In the genomic region with DNA sequence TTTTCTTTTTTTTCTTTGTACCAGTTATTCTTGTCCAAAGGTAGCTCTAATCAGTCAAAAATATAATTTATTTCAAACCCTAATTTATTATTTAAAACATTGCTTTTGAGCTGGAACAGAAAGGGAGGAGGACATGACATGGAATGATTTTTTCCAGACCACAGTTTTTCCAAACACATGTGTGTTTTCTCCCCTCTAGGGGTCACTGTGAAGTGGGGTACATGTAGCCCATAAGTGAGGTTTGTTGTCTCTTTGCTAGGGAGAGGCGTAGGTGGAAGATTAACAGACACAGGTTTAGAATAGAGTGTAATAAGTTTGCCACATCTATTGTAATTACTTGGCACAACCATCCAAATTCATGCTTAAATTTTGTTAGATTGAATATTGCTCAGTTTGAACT, we compare ENCODE assay signal across 13 cellular contexts.
DNase-seq lines count a peak whose midpoint lies in the region; ATAC-seq and TF ChIP-seq lines count a peak whose summit lies in the region.
"Had no signal": no experiment of that assay in that cellular context is flagged by ENCODE, and none has a peak within 500 bp of the region (broad histone marks: within the 10 kb centered on the region; RNA-seq: fewer than 3 reads in every experiment).

No MANE protein-coding gene starts in this region.

- H3K4me1 ChIP-seq in OCI-LY7 (ENCODE audit: insufficient read depth, low read length, poor library complexity, severe bottlenecking) = peaks cover 35% of the 10 kb centered on the region
- H3K4me1 ChIP-seq: pancreas, SJSA1 had no signal

- H3K79me2 ChIP-seq in OCI-LY7 (ENCODE audit: insufficient read depth, low read depth, low read length) = no peaks in the 10 kb centered on the region

- H3K4me3 Mint-ChIP-seq in activated T-cell treated with anti-CD3 and anti-CD28 coated beads, Interleukin-2, amount 50 U/mL, for 24 hours = no peak overlapping the region
- H3K4me3 Mint-ChIP-seq in activated T-cell treated with anti-CD3 and anti-CD28 coated beads, Interleukin-2, amount 50 U/mL, for 4 hours = no peak overlapping the region
- H3K4me3 Mint-ChIP-seq in stimulated activated effector memory CD8-positive, alpha-beta T cell treated with anti-CD3 and anti-CD28 coated beads, Interleukin-12 subunit alpha, Interleukin-12 subunit beta, amount 100 ng/mL, for 72 hours = no peak overlapping the region
- H3K4me3 Mint-ChIP-seq in activated naive CD8-positive, alpha-beta T cell treated with anti-CD3 and anti-CD28 coated beads for 36 hours = no peak overlapping the region

- no peaks in the 10 kb centered on the region for H3K9me3 Mint-ChIP-seq in activated T-cell treated with anti-CD3 and anti-CD28 coated beads, Interleukin-2, amount 50 U/mL, for 24 hours
- no peaks in the 10 kb centered on the region for H3K9me3 Mint-ChIP-seq in activated T-cell treated with anti-CD3 and anti-CD28 coated beads, Interleukin-2, amount 50 U/mL, for 4 hours
- H3K9me3 Mint-ChIP-seq in stimulated activated effector memory CD8-positive, alpha-beta T cell treated with anti-CD3 and anti-CD28 coated beads, Interleukin-12 subunit alpha, Interleukin-12 subunit beta, amount 100 ng/mL, for 72 hours = no peaks in the 10 kb centered on the region
- H3K9me3 Mint-ChIP-seq in activated naive CD8-positive, alpha-beta T cell treated with anti-CD3 and anti-CD28 coated beads for 36 hours = no peaks in the 10 kb centered on the region

- H3K4me3 ChIP-seq in OCI-LY7 (ENCODE audit: low read depth, low read length, poor library complexity, severe bottlenecking) (no peak overlapping the region), epithelial cell of esophagus (ENCODE audit: low read length) (no peak overlapping the region)
- H3K4me3 ChIP-seq: pancreas, SJSA1 had no signal

- no peak overlapping the region for H2AFZ ChIP-seq in OCI-LY7 (ENCODE audit: low read length)

- DNase-seq in activated T-cell treated with anti-CD3 and anti-CD28 coated beads, Interleukin-2, amount 50 U/mL, for 24 hours = no peak
- DNase-seq in activated T-cell treated with anti-CD3 and anti-CD28 coated beads, Interleukin-2, amount 50 U/mL, for 4 hours = no peak
- peak; percentile 20 for DNase-seq in OCI-LY7 (ENCODE audit: low spot score)
- DNase-seq in epithelial cell of esophagus (ENCODE audit: low read depth) = no peak
- no peak for DNase-seq in stimulated activated effector memory CD8-positive, alpha-beta T cell treated with anti-CD3 and anti-CD28 coated beads, Interleukin-12 subunit alpha, Interleukin-12 subunit beta, amount 100 ng/mL, for 72 hours (ENCODE audit: low spot score in 2 of 2)
- no peak for DNase-seq in NCI-H128 (lab: John Stamatoyannopoulos, UW; ENCODE audit: unreplicated experiment)
- DNase-seq in activated naive CD8-positive, alpha-beta T cell treated with anti-CD3 and anti-CD28 coated beads for 36 hours = no peak
- DNase-seq: kidney glomerular epithelial cell; NCI-H2171; pancreas; stimulated activated CD4-positive, alpha-beta T cell treated with anti-CD3 and anti-CD28 coated beads, Interleukin-4, amount 100 ng/mL, for 4 hours had no signal

- peaks cover 68% of the 10 kb centered on the region for H3K36me3 ChIP-seq in OCI-LY7 (ENCODE audit: insufficient read depth, low read length)

- H3K27ac Mint-ChIP-seq in activated T-cell treated with anti-CD3 and anti-CD28 coated beads, Interleukin-2, amount 50 U/mL, for 24 hours = peak overlapping the region; percentile 77
- H3K27ac Mint-ChIP-seq in stimulated activated effector memory CD8-positive, alpha-beta T cell treated with anti-CD3 and anti-CD28 coated beads, Interleukin-12 subunit alpha, Interleukin-12 subunit beta, amount 100 ng/mL, for 72 hours = peak overlapping the region; percentile 80
- no peak overlapping the region for H3K27ac Mint-ChIP-seq in activated naive CD8-positive, alpha-beta T cell treated with anti-CD3 and anti-CD28 coated beads for 36 hours

- no peaks in the 10 kb centered on the region for H3K9me2 ChIP-seq in OCI-LY7 (ENCODE audit: insufficient read depth, low read length)

- H3K27me3 Mint-ChIP-seq in activated T-cell treated with anti-CD3 and anti-CD28 coated beads, Interleukin-2, amount 50 U/mL, for 24 hours = no peaks in the 10 kb centered on the region
- no peaks in the 10 kb centered on the region for H3K27me3 Mint-ChIP-seq in activated T-cell treated with anti-CD3 and anti-CD28 coated beads, Interleukin-2, amount 50 U/mL, for 4 hours (ENCODE audit: low read depth)
- no peaks in the 10 kb centered on the region for H3K27me3 Mint-ChIP-seq in activated naive CD8-positive, alpha-beta T cell treated with anti-CD3 and anti-CD28 coated beads for 36 hours

- H3K36me3 Mint-ChIP-seq in activated T-cell treated with anti-CD3 and anti-CD28 coated beads, Interleukin-2, amount 50 U/mL, for 24 hours (ENCODE audit: low read depth) = peaks cover 90% of the 10 kb centered on the region
- H3K36me3 Mint-ChIP-seq in activated T-cell treated with anti-CD3 and anti-CD28 coated beads, Interleukin-2, amount 50 U/mL, for 4 hours (ENCODE audit: insufficient read depth) = peaks cover 60% of the 10 kb centered on the region
- H3K36me3 Mint-ChIP-seq in stimulated activated effector memory CD8-positive, alpha-beta T cell treated with anti-CD3 and anti-CD28 coated beads, Interleukin-12 subunit alpha, Interleukin-12 subunit beta, amount 100 ng/mL, for 72 hours = peaks cover 92% of the 10 kb centered on the region
- H3K36me3 Mint-ChIP-seq in activated naive CD8-positive, alpha-beta T cell treated with anti-CD3 and anti-CD28 coated beads for 36 hours = peaks cover 39% of the 10 kb centered on the region

- no peaks in the 10 kb centered on the region for H3K9me3 ChIP-seq in OCI-LY7 (ENCODE audit: low read length)
- H3K9me3 ChIP-seq: pancreas, SJSA1 had no signal

- no peak overlapping the region for H3K4me2 ChIP-seq in OCI-LY7 (ENCODE audit: low read length)

- POLR2A ChIA-PET in OCI-LY7 (lab: Charles Lee) = interaction anchor here (0.6 to 1.3 kb wide), 3 partner anchors 11 to 122 kb away, joined by 3 to 5 read pairs (median 3); no protein-coding TSS in a partner anchor

- TSS peak; percentile 24 for BruUV-seq in OCI-LY7 (replicated peaks; lab: Mats Ljungman, UMichigan)

- CTCF ChIA-PET in OCI-LY7 (lab: Charles Lee; ENCODE audit: unreplicated experiment) = no interaction called here

- intact Hi-C loops in OCI-LY7 (cut with micrococcal nuclease; ENCODE audit: unreplicated experiment) = no loop called here

- ATAC-seq in activated T-cell treated with anti-CD3 and anti-CD28 coated beads, Interleukin-2, amount 50 U/mL, for 4 hours = no peak
- ATAC-seq in stimulated activated effector memory CD8-positive, alpha-beta T cell treated with anti-CD3 and anti-CD28 coated beads, Interleukin-12 subunit alpha, Interleukin-12 subunit beta, amount 100 ng/mL, for 72 hours = no peak
- no peak for ATAC-seq in HG03565 (IDR thresholded peaks at IDR 0.05; ENCODE audit: unreplicated experiment)
- ATAC-seq: pancreas had no signal

- H3K27ac ChIP-seq in OCI-LY7 (ENCODE audit: low read depth, low read length, poor library complexity, severe bottlenecking) = peak overlapping the region; percentile 8
- H3K27ac ChIP-seq: pancreas, SJSA1 had no signal

- no peaks in the 10 kb centered on the region for H4K20me1 ChIP-seq in OCI-LY7 (ENCODE audit: insufficient read depth, low read length)

- peaks cover 24% of the 10 kb centered on the region for H3K4me1 Mint-ChIP-seq in activated T-cell treated with anti-CD3 and anti-CD28 coated beads, Interleukin-2, amount 50 U/mL, for 24 hours (ENCODE audit: low read depth)
- H3K4me1 Mint-ChIP-seq in activated T-cell treated with anti-CD3 and anti-CD28 coated beads, Interleukin-2, amount 50 U/mL, for 4 hours (ENCODE audit: low read depth) = peaks cover 11% of the 10 kb centered on the region
- H3K4me1 Mint-ChIP-seq in stimulated activated effector memory CD8-positive, alpha-beta T cell treated with anti-CD3 and anti-CD28 coated beads, Interleukin-12 subunit alpha, Interleukin-12 subunit beta, amount 100 ng/mL, for 72 hours = peaks cover 31% of the 10 kb centered on the region
- H3K4me1 Mint-ChIP-seq in activated naive CD8-positive, alpha-beta T cell treated with anti-CD3 and anti-CD28 coated beads for 36 hours = peaks cover 15% of the 10 kb centered on the region

- TF ChIP-seq CTCF in OCI-LY7 (conservative IDR thresholded peaks at IDR 0.05; ENCODE audit: low read length) = peak; percentile 84
- TF ChIP-seq CTCF in epithelial cell of esophagus (IDR thresholded peaks at IDR 0.05; ENCODE audit: insufficient read depth, low read depth, low read length, missing control alignments) = peak; percentile 34
